In the genomic region with DNA sequence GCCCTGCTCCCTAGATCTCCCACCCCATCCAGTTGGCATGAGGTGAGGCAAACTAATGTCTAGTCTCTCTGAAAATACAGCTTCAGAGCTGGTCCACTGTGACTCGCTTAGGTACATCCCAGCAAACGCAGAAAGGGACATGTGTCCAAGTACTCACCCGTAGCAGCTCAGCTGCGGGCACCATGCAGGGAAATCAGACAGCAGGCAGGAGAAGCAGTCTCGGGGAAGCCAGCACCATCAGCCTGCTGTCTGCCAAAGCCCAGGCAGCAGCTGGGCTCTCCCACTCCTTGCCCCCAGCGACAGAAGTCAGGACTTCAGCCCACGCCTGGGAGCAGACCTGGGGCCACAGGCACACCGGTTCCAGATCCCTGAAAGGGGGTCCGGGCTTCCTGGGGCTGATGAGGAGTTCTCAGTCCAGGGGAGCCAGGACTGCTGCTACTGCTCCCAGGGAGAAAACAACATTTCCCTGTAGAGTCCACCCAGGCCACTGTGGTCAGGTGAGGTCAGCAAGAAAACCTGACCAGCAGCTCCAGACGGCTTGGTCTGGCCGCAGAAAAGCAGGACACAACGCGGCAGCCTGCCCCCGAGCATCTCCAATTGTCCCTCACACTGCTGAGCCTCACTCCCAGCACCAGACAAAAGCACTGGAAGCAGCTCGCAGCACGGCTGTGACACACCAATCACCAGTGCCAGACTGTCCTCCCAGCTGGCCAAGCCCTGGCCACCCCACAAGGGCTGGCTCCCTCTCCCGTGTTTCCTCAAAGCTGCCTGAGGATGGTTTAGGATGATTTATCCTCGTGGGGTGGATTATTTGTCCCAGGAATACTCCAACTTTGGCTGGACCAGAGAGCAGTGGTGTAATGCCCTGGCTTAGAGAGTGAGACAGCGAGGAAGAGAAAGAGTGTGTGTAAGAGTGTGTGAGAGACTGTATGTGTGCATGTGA, we compare ENCODE assay signal across 9 cellular contexts. TPM values are rescaled to one million over a fixed set of nuclear protein-coding genes. Genes with fewer than 3 reads are reported as not detected.
A peak's percentile ranks its signal among the peaks of the same experiment; 100 is the strongest.
DNase-seq lines count a peak whose midpoint lies in the region; ATAC-seq and TF ChIP-seq lines count a peak whose summit lies in the region.
"Had no signal": no experiment of that assay in that cellular context is flagged by ENCODE, and none has a peak within 500 bp of the region (broad histone marks: within the 10 kb centered on the region; RNA-seq: fewer than 3 reads in every experiment).

No MANE protein-coding gene starts in this region.

- H3K9me1 ChIP-seq in IMR-90 (ENCODE audit: insufficient read depth, low read length): no peaks in the 10 kb centered on the region

- CTCF ChIA-PET in IMR-90 (lab: Yijun Ruan, JAX): no interaction called here
- CTCF ChIA-PET in Panc1 (lab: Charles Lee): interaction anchor here (0.8 kb wide), 1 partner anchor 35 kb away, joined by 5 read pairs; the partner anchor contains the start of gene SEMA5B

- H2BK20ac ChIP-seq in IMR-90 (ENCODE audit: low read depth, low read length): no peak overlapping the region

- H2AFZ ChIP-seq in IMR-90 (replicated peaks; ENCODE audit: low read length, poor library complexity): peak overlapping the region; percentile 23

- H2BK120ac ChIP-seq in IMR-90 (ENCODE audit: low read depth, low read length): no peak overlapping the region

- no peak for TF ChIP-seq POLR2A in IMR-90 (IDR thresholded peaks at IDR 0.05; ENCODE audit: low read depth, low read length)

- peaks cover 58% of the 10 kb centered on the region for H3K4me1 Mint-ChIP-seq in glutamatergic neuron (ENCODE audit: low read depth, unreplicated experiment)

- H3K14ac ChIP-seq in IMR-90 (replicated peaks; ENCODE audit: low read depth, low read length): no peak overlapping the region

- peak overlapping the region; percentile 70 for H3K4me3 Mint-ChIP-seq in glutamatergic neuron (ENCODE audit: unreplicated experiment)

- H3K18ac ChIP-seq in IMR-90 (ENCODE audit: low read depth, low read length): no peak overlapping the region

- no peaks in the 10 kb centered on the region for H3K4me1 ChIP-seq in IMR-90 (ENCODE audit: control insufficient read depth, insufficient read depth, low read length)
- H3K4me1 ChIP-seq in Panc1 (ENCODE audit: control insufficient read depth, insufficient read depth, low read length): peaks cover 7% of the 10 kb centered on the region
- no peaks in the 10 kb centered on the region for H3K4me1 ChIP-seq in left lung

- H3K27me3 ChIP-seq in IMR-90 (ENCODE audit: control insufficient read depth, insufficient read depth, low read length) (peaks cover 96% of the 10 kb centered on the region), Panc1 (ENCODE audit: control insufficient read depth, insufficient read depth, low read length) (peaks cover 25% of the 10 kb centered on the region), left lung (peaks cover 0 to 23% of the 10 kb centered on the region in 2 donors)

- POLR2A ChIA-PET in IMR-90 (lab: Charles Lee; ENCODE audit: unreplicated experiment): no interaction called here
- POLR2A ChIA-PET in Panc1 (lab: Charles Lee): no interaction called here

- H3K9me3 ChIP-seq in IMR-90 (ENCODE audit: control insufficient read depth, insufficient read depth, low read length) (no peaks in the 10 kb centered on the region), Panc1 (ENCODE audit: control insufficient read depth, insufficient read depth, low read depth, low read length) (no peaks in the 10 kb centered on the region), left lung (no peaks in the 10 kb centered on the region)

- dilution Hi-C loops in IMR-90 (cut with HindIII; ENCODE audit: low sequenced_read_pairs, unreplicated experiment): no loop called here

- no peak overlapping the region for H3K4ac ChIP-seq in IMR-90 (ENCODE audit: low read depth, low read length)

- DNase-seq in IMR-90 (no peak), Panc1 (ENCODE audit: low read depth, low spot score) (no peak), glutamatergic neuron (no peak), posterior vena cava (ENCODE audit: low spot score) (peak; percentile 86), left lung (no peak)
- DNase-seq in activated effector memory CD4-positive, alpha-beta T cell treated with anti-CD3 and anti-CD28 coated beads, Interleukin-2, amount 50 U/mL, for 16 hours: no peak

- no peak overlapping the region for H2AK5ac ChIP-seq in IMR-90 (ENCODE audit: low read depth, low read length)

- peaks cover 26% of the 10 kb centered on the region for H3K27me3 Mint-ChIP-seq in glutamatergic neuron (ENCODE audit: unreplicated experiment)

- H3K23ac ChIP-seq in IMR-90 (ENCODE audit: low read depth, low read length): no peak overlapping the region

- intact Hi-C loops in IMR-90 (cut with micrococcal nuclease) (no loop called here), Panc1 (cut with micrococcal nuclease; ENCODE audit: unreplicated experiment) (no loop called here), posterior vena cava (cut with DNase I) (no loop called here), left lung (cut with DNase I) (no loop called here)

- H3K27ac Mint-ChIP-seq in glutamatergic neuron (ENCODE audit: unreplicated experiment): peak overlapping the region; percentile 56

- H3K9me3 Mint-ChIP-seq in glutamatergic neuron (ENCODE audit: unreplicated experiment): peaks cover 26% of the 10 kb centered on the region

- no peak overlapping the region for H4K5ac ChIP-seq in IMR-90 (ENCODE audit: low read depth, low read length)

- no peaks in the 10 kb centered on the region for H3K36me3 Mint-ChIP-seq in glutamatergic neuron (ENCODE audit: unreplicated experiment)

- no peak for TF ChIP-seq RAD21 in IMR-90 (IDR thresholded peaks at IDR 0.05; ENCODE audit: low read length)

- 10% methylated on average over 2 of the region's 19 CpGs; no CpG with 5 or more reads in 1 of the 2 experiments for WGBS in IMR-90 (ENCODE audit: extremely low coverage in 2 of 2, insufficient read length in 1 of 2), 2 experiments

- no peak overlapping the region for H2AK9ac ChIP-seq in IMR-90 (replicated peaks; ENCODE audit: low read depth, low read length, poor library complexity)

- H2BK15ac ChIP-seq in IMR-90 (ENCODE audit: low read depth, low read length): no peak overlapping the region

- no peak overlapping the region for H4K8ac ChIP-seq in IMR-90 (ENCODE audit: low read depth in 2 of 2, low read length in 2 of 2)

- H3K56ac ChIP-seq in IMR-90 (ENCODE audit: extremely low read depth, insufficient read depth, low read length): no peak overlapping the region

- H3K27ac ChIP-seq in IMR-90 (ENCODE audit: insufficient read depth, low read length): no peak overlapping the region
- no peak overlapping the region for H3K27ac ChIP-seq in Panc1 (ENCODE audit: low read length)
- H3K27ac ChIP-seq in left lung: no peak overlapping the region
- H3K27ac ChIP-seq: KMS-11, skin epidermis had no signal

- no peaks in the 10 kb centered on the region for H4K20me1 ChIP-seq in IMR-90 (ENCODE audit: insufficient read depth, low read length)

- H2BK5ac ChIP-seq in IMR-90 (ENCODE audit: low read depth, low read length, poor library complexity, severe bottlenecking): no peak overlapping the region

- no peak overlapping the region for H3K4me2 ChIP-seq in IMR-90 (ENCODE audit: low read depth, low read length)
- H3K4me2 ChIP-seq: KMS-11 had no signal

- no peak overlapping the region for H3K9ac ChIP-seq in IMR-90 (ENCODE audit: low read depth, low read length)
- H3K9ac ChIP-seq: KMS-11 had no signal

- in situ Hi-C loops in IMR-90 (cut with MboI; ENCODE audit: low sequenced_read_pairs): no loop called here
- in situ Hi-C loops in Panc1 (cut with HindIII; ENCODE audit: low pct_unique_long_range_greater_than_20kb, low sequenced_read_pairs): no loop called here

- ATAC-seq in IMR-90 (ENCODE audit: low read depth) (no peak; the same call in 1 of the 2 replicates), Panc1 (peak; percentile 50), left lung (no peak), GM19467 (IDR thresholded peaks at IDR 0.05; ENCODE audit: unreplicated experiment) (no peak)

- H4K91ac ChIP-seq in IMR-90 (ENCODE audit: insufficient read depth, low read depth, low read length): no peak overlapping the region

- H3K4me3 ChIP-seq in IMR-90 (ENCODE audit: insufficient read depth, low read depth, low read length) (no peak overlapping the region), Panc1 (ENCODE audit: low read depth in 2 of 2, low read length in 2 of 2) (no peak overlapping the region), left lung (no peak overlapping the region)
- H3K4me3 ChIP-seq: skin epidermis had no signal

- TF ChIP-seq CTCF in IMR-90 (conservative IDR thresholded peaks at IDR 0.05; ENCODE audit: low read depth, low read length): no peak
- no peak for TF ChIP-seq CTCF in Panc1 (IDR thresholded peaks at IDR 0.05)
- no peak for TF ChIP-seq CTCF in glutamatergic neuron (IDR thresholded peaks at IDR 0.05; ENCODE audit: partially characterized antibody, unreplicated experiment)
- TF ChIP-seq CTCF in left lung (IDR thresholded peaks at IDR 0.05): no peak

- H3K36me3 ChIP-seq in IMR-90 (ENCODE audit: control insufficient read depth, insufficient read depth, low read length) (no peaks in the 10 kb centered on the region), Panc1 (ENCODE audit: control insufficient read depth, insufficient read depth, low read length) (no peaks in the 10 kb centered on the region), left lung (no peaks in the 10 kb centered on the region)

- BruUV-seq in IMR-90 (replicated peaks; lab: Mats Ljungman, UMichigan): no TSS peak
- BruUV-seq in Panc1 (replicated peaks; lab: Mats Ljungman, UMichigan): no TSS peak

- no peaks in the 10 kb centered on the region for H3K79me1 ChIP-seq in IMR-90 (ENCODE audit: low read depth in 1 of 2, low read length in 2 of 2)

TF ChIP-seq in IMR-90, 13 proteins besides CTCF, POLR2A, EP300 and RAD21:
- TF ChIP-seq SMC3 (IDR thresholded peaks at IDR 0.05; ENCODE audit: low read depth, low read length): no peak
- TF ChIP-seq USF2 (IDR thresholded peaks at IDR 0.05; ENCODE audit: low read depth, low read length): no peak

RNA-seq across cellular contexts. Expression of gene SEMA5B, which starts 34.7 kb away (rescaled TPM):
- not detected in 2 replicates for total RNA-seq in IMR-90 (2012; rRNA removed)
- not detected in 2 replicates for polyA plus RNA-seq in IMR-90 (2012; rRNA removed)
- polyA plus RNA-seq in IMR-90 (2012; cell fraction: cytosol; rRNA removed): not detected in 2 replicates
- polyA plus RNA-seq in IMR-90 (2012; cell fraction: nucleus; rRNA removed; ENCODE audit: low replicate concordance): not detected in 2 replicates
- total RNA-seq in Panc1 (2021; ENCODE audit: unreplicated experiment): 1.2 TPM
- polyA plus RNA-seq in Panc1 (2012; ENCODE audit: insufficient read length): 2.7 TPM
- total RNA-seq in glutamatergic neuron (ENCODE audit: unreplicated experiment): 61.1 TPM
- 1 to 10 TPM in 1 of 2 donors, under 1 TPM in 1; 0.93 to 1.3 TPM for total RNA-seq in posterior vena cava
- under 1 TPM; 0.61 to 0.89 TPM for total RNA-seq in left lung

Comparison
In these comparisons a context has a peak if more than half of its experiments do, and no peak if none do; other contexts are left out.
1. RNA of gene SEMA5B, which starts 34.7 kb away (total RNA-seq): 61.1 TPM in glutamatergic neuron (single experiment); 0.93 to 1.3 TPM in posterior vena cava, 1.2 TPM in Panc1 (single experiment), 0.61 to 0.89 TPM in left lung and not detected in IMR-90; every median in the first group is over 10 times any median in the second.